Comparison of ENCODE assay signal across 19 cellular contexts in genomic region chr2:241298554-241299165, GRCh38. TPM values are rescaled to one million over a fixed set of nuclear protein-coding genes. Genes with fewer than 3 reads are reported as not detected.
DNase-seq lines count a peak whose midpoint lies in the region; TF ChIP-seq lines count a peak whose summit lies in the region.
"Had no signal": no experiment of that assay in that cellular context is flagged by ENCODE, and none has a peak within 500 bp of the region (broad histone marks: within the 10 kb centered on the region; RNA-seq: fewer than 3 reads in every experiment).

No MANE protein-coding gene starts in this region.

- in situ Hi-C loops in G401 (cut with HindIII; ENCODE audit: low sequenced_read_pairs): no loop called here

- no peaks in the 10 kb centered on the region for H3K27me3 ChIP-seq in neutrophil
- H3K27me3 ChIP-seq: dorsolateral prefrontal cortex, transverse colon had no signal

- peak; percentile 34 for DNase-seq in activated T-cell treated with anti-CD3 and anti-CD28 coated beads, Interleukin-2, amount 50 U/mL, for 1 hour
- DNase-seq in activated T-cell treated with anti-CD3 and anti-CD28 coated beads for 4 hours (no peak), DMS 273 (lab: John Stamatoyannopoulos, UW; ENCODE audit: unreplicated experiment) (no peak), superior temporal gyrus (ENCODE audit: extremely low spot score) (no peak), G401 (ENCODE audit: low spot score) (no peak)
- no peak for DNase-seq in activated naive CD8-positive, alpha-beta T cell treated with anti-CD3 and anti-CD28 coated beads for 36 hours
- DNase-seq: Calu3, dorsolateral prefrontal cortex, GF-D8, H9, head of caudate nucleus, mesendoderm, NCI-H2081, NCI-H526 treated with DMSO at 0.1 percent for 48 hours, transverse colon, WERI-Rb-1 had no signal

- no peaks in the 10 kb centered on the region for H3K4me1 ChIP-seq in neutrophil (ENCODE audit: control insufficient read depth in 1 of 2, insufficient read depth in 1 of 2, low read depth in 1 of 2, low read length in 1 of 2)

- H3K27me3 Mint-ChIP-seq in T-helper 1 cell treated with Interleukin-12 subunit alpha and Interleukin-12 subunit beta and Interleukin-4 antibody, amounts not matched to agents 30 μg/mL and 1 μg/mL, for 36 hours (ENCODE audit: low read depth): no peaks in the 10 kb centered on the region
- H3K27me3 Mint-ChIP-seq in activated naive CD8-positive, alpha-beta T cell treated with anti-CD3 and anti-CD28 coated beads for 36 hours: no peaks in the 10 kb centered on the region

- H3K36me3 Mint-ChIP-seq in T-helper 1 cell treated with Interleukin-12 subunit alpha and Interleukin-12 subunit beta and Interleukin-4 antibody, amounts not matched to agents 30 μg/mL and 1 μg/mL, for 36 hours (ENCODE audit: low read depth): peaks cover 11% of the 10 kb centered on the region
- H3K36me3 Mint-ChIP-seq in activated naive CD8-positive, alpha-beta T cell treated with anti-CD3 and anti-CD28 coated beads for 36 hours: peaks cover 11% of the 10 kb centered on the region

- H3K4me1 Mint-ChIP-seq in T-helper 1 cell treated with Interleukin-12 subunit alpha and Interleukin-12 subunit beta and Interleukin-4 antibody, amounts not matched to agents 30 μg/mL and 1 μg/mL, for 36 hours (ENCODE audit: low read depth): peaks cover 31% of the 10 kb centered on the region
- H3K4me1 Mint-ChIP-seq in activated naive CD8-positive, alpha-beta T cell treated with anti-CD3 and anti-CD28 coated beads for 36 hours: peaks cover 34% of the 10 kb centered on the region

- H3K4me3 Mint-ChIP-seq in T-helper 1 cell treated with Interleukin-12 subunit alpha and Interleukin-12 subunit beta and Interleukin-4 antibody, amounts not matched to agents 30 μg/mL and 1 μg/mL, for 36 hours: peak overlapping the region; percentile 61
- no peak overlapping the region for H3K4me3 Mint-ChIP-seq in activated naive CD8-positive, alpha-beta T cell treated with anti-CD3 and anti-CD28 coated beads for 36 hours
- H3K4me3 Mint-ChIP-seq: H9 had no signal

- H3K36me3 ChIP-seq in neutrophil: no peaks in the 10 kb centered on the region
- H3K36me3 ChIP-seq: transverse colon had no signal

- H3K9me3 Mint-ChIP-seq in T-helper 1 cell treated with Interleukin-12 subunit alpha and Interleukin-12 subunit beta and Interleukin-4 antibody, amounts not matched to agents 30 μg/mL and 1 μg/mL, for 36 hours: no peaks in the 10 kb centered on the region
- H3K9me3 Mint-ChIP-seq in activated naive CD8-positive, alpha-beta T cell treated with anti-CD3 and anti-CD28 coated beads for 36 hours: no peaks in the 10 kb centered on the region
- H3K9me3 Mint-ChIP-seq: H9 had no signal

- H3K9me3 ChIP-seq in neutrophil: no peaks in the 10 kb centered on the region
- H3K9me3 ChIP-seq: transverse colon had no signal

- H3K27ac Mint-ChIP-seq in T-helper 1 cell treated with Interleukin-12 subunit alpha and Interleukin-12 subunit beta and Interleukin-4 antibody, amounts not matched to agents 30 μg/mL and 1 μg/mL, for 36 hours: peak overlapping the region; percentile 49
- H3K27ac Mint-ChIP-seq in activated naive CD8-positive, alpha-beta T cell treated with anti-CD3 and anti-CD28 coated beads for 36 hours: peak overlapping the region; percentile 0

- TF ChIP-seq CTCF in neutrophil (IDR thresholded peaks at IDR 0.05): no peak

- H3K27ac ChIP-seq in neutrophil: peak overlapping the region; percentile 7
- H3K27ac ChIP-seq: dorsolateral prefrontal cortex, SK-N-MC, transverse colon, WERI-Rb-1 had no signal

- no peak overlapping the region for H3K4me3 ChIP-seq in neutrophil (ENCODE audit: low read depth in 1 of 2, low read length in 1 of 2)
- H3K4me3 ChIP-seq: dorsolateral prefrontal cortex, SK-N-MC, transverse colon had no signal

RNA-seq across cellular contexts. Expression of gene HDLBP, which starts 16.8 kb away (rescaled TPM):
- 100 to 1,000 TPM; 272 to 286 TPM for total RNA-seq in activated naive CD8-positive, alpha-beta T cell treated with anti-CD3 and anti-CD28 coated beads for 36 hours
- 386 and 442 TPM in 2 replicates for total RNA-seq in G401 (2014; rRNA removed; shearing (Covaris generic))

RNA-seq across cellular contexts. Expression of gene SEPTIN2, which starts 17.1 kb away (rescaled TPM):
- total RNA-seq in activated naive CD8-positive, alpha-beta T cell treated with anti-CD3 and anti-CD28 coated beads for 36 hours: 100 to 1,000 TPM; 263 to 265 TPM
- total RNA-seq in G401 (2014; rRNA removed; shearing (Covaris generic)): 339 and 438 TPM in 2 replicates

RNA-seq across cellular contexts. Expression of gene FARP2, which starts 57.4 kb away (rescaled TPM):
- total RNA-seq in activated naive CD8-positive, alpha-beta T cell treated with anti-CD3 and anti-CD28 coated beads for 36 hours: 10 to 100 TPM; 32.7 to 36.8 TPM
- total RNA-seq in G401 (2014; rRNA removed; shearing (Covaris generic)): 36.3 and 38.6 TPM in 2 replicates
